Comparison of ENCODE assay signal across 1 cellular context in genomic region chr17:81991684-81992513, GRCh38.
TF ChIP-seq lines count a peak whose summit lies in the region.

No MANE protein-coding gene starts in this region.

TF ChIP-seq in HepG2, 621 proteins besides CTCF, POLR2A, EP300 and RAD21 (continued from another document and continues in another):
- TF ChIP-seq HOMEZ (CRISPR knock-in tag; IDR thresholded peaks at IDR 0.05; ENCODE audit: low read depth): peak; percentile 45; the same call in 1 of the 2 replicates
- TF ChIP-seq MIER2 (CRISPR knock-in tag; IDR thresholded peaks at IDR 0.05): peak; percentile 60; the same call in 1 of the 2 replicates
- peak; percentile 53 for TF ChIP-seq ADNP (CRISPR knock-in tag; IDR thresholded peaks at IDR 0.05)
- TF ChIP-seq ZFP36L2 (CRISPR knock-in tag; IDR thresholded peaks at IDR 0.05): peak; percentile 41
- TF ChIP-seq SKI (IDR thresholded peaks at IDR 0.05; ENCODE audit: partially characterized antibody): peak; percentile 99
- peak; percentile 53 for TF ChIP-seq CREB1 (IDR thresholded peaks at IDR 0.05)
- no peak for TF ChIP-seq CREB1 (CRISPR knock-in tag; IDR thresholded peaks at IDR 0.05)
- TF ChIP-seq ZNF781 (CRISPR knock-in tag; IDR thresholded peaks at IDR 0.05; ENCODE audit: borderline replicate concordance, not compliant biosample characterization): peak; percentile 86
- no peak for TF ChIP-seq CC2D1A (CRISPR knock-in tag; IDR thresholded peaks at IDR 0.05)
- peak; percentile 65; the same call in 1 of the 2 replicates for TF ChIP-seq TBP (CRISPR knock-in tag; IDR thresholded peaks at IDR 0.05)
- TF ChIP-seq HNF4A (CRISPR knock-in tag; IDR thresholded peaks at IDR 0.05): peak; percentile 61
- no peak; the same call in 1 of the 2 replicates for TF ChIP-seq GMEB1 (CRISPR knock-in tag; IDR thresholded peaks at IDR 0.05; ENCODE audit: borderline replicate concordance)
- peak; percentile 76 for TF ChIP-seq ZNF235 (CRISPR knock-in tag; IDR thresholded peaks at IDR 0.05; ENCODE audit: borderline replicate concordance)
- no peak; the same call in 1 of the 2 replicates for TF ChIP-seq ZNF234 (CRISPR knock-in tag; conservative IDR thresholded peaks at IDR 0.05)
- peak; percentile 89 for TF ChIP-seq AGO1 (IDR thresholded peaks at IDR 0.05; ENCODE audit: low read depth, low read length, poor library complexity, severe bottlenecking)
- peak; percentile 80 for TF ChIP-seq ZNF609 (CRISPR knock-in tag; IDR thresholded peaks at IDR 0.05; ENCODE audit: borderline replicate concordance)
- TF ChIP-seq ZSCAN5A (CRISPR knock-in tag; IDR thresholded peaks at IDR 0.05; ENCODE audit: borderline replicate concordance): peak; percentile 96
- TF ChIP-seq ZNF274 (CRISPR knock-in tag; IDR thresholded peaks at IDR 0.05): no peak
- TF ChIP-seq ZNF879 (CRISPR knock-in tag; IDR thresholded peaks at IDR 0.05): no peak
- TF ChIP-seq ZNF841 (CRISPR knock-in tag; IDR thresholded peaks at IDR 0.05; ENCODE audit: borderline replicate concordance): peak; percentile 66; the same call in 1 of the 2 replicates
- TF ChIP-seq HOXD1 (CRISPR knock-in tag; IDR thresholded peaks at IDR 0.05): peak; percentile 75; the same call in 1 of the 2 replicates
- TF ChIP-seq ZUFSP (CRISPR knock-in tag; IDR thresholded peaks at IDR 0.05; ENCODE audit: borderline replicate concordance): no peak
- TF ChIP-seq ZNF24 (IDR thresholded peaks at IDR 0.05): no peak
- TF ChIP-seq ZNF761 (CRISPR knock-in tag; conservative IDR thresholded peaks at IDR 0.05): peak; percentile 94; the same call in 1 of the 2 replicates
- peak; percentile 41; the same call in 1 of the 2 replicates for TF ChIP-seq ZBTB10 (CRISPR knock-in tag; IDR thresholded peaks at IDR 0.05; ENCODE audit: borderline replicate concordance)
- peak; percentile 89; the same call in 1 of the 2 replicates for TF ChIP-seq ZNF30 (CRISPR knock-in tag; IDR thresholded peaks at IDR 0.05)
- peak; percentile 85 for TF ChIP-seq SRSF4 (IDR thresholded peaks at IDR 0.05; ENCODE audit: low read depth, low read length, poor library complexity, severe bottlenecking)
- no peak for TF ChIP-seq ZNF660 (CRISPR knock-in tag; IDR thresholded peaks at IDR 0.05; ENCODE audit: borderline replicate concordance, low read depth)
- TF ChIP-seq PBX2 (CRISPR knock-in tag; IDR thresholded peaks at IDR 0.05): no peak
- peak; percentile 58; the same call in 1 of the 2 replicates for TF ChIP-seq CHD4 (IDR thresholded peaks at IDR 0.05; ENCODE audit: borderline replicate concordance, low read length)
- TF ChIP-seq RFXAP (CRISPR knock-in tag; IDR thresholded peaks at IDR 0.05; ENCODE audit: borderline replicate concordance): no peak; the same call in none of the 2 replicates
- TF ChIP-seq ZBTB7A (CRISPR knock-in tag; IDR thresholded peaks at IDR 0.05): peak; percentile 82
- TF ChIP-seq YEATS4 (CRISPR knock-in tag; IDR thresholded peaks at IDR 0.05; ENCODE audit: borderline replicate concordance): peak; percentile 89
- peak; percentile 86; the same call in 1 of the 2 replicates for TF ChIP-seq KDM3A (CRISPR knock-in tag; IDR thresholded peaks at IDR 0.05; ENCODE audit: low read depth)
- peak; percentile 66; the same call in 1 of the 2 replicates for TF ChIP-seq ZNF343 (CRISPR knock-in tag; IDR thresholded peaks at IDR 0.05)
- 0 out of 2 replicates have a peak, but pooled peaks have one; percentile 60 for TF ChIP-seq ZNF225 (CRISPR knock-in tag; IDR thresholded peaks at IDR 0.05)
- peak; percentile 14; the same call in 1 of the 2 replicates for TF ChIP-seq TBX2 (CRISPR knock-in tag; IDR thresholded peaks at IDR 0.05; ENCODE audit: borderline replicate concordance)
- TF ChIP-seq ZFP36 (IDR thresholded peaks at IDR 0.05; ENCODE audit: borderline replicate concordance, low read depth, low read length, partially characterized antibody): no peak
- peak; percentile 90 for TF ChIP-seq MXD1 (CRISPR knock-in tag; IDR thresholded peaks at IDR 0.05)
- TF ChIP-seq ZNF263 (CRISPR knock-in tag; IDR thresholded peaks at IDR 0.05): peak; percentile 75; the same call in 1 of the 2 replicates
- 0 out of 2 replicates have a peak, but pooled peaks have one; percentile 65 for TF ChIP-seq ZNF672 (CRISPR knock-in tag; IDR thresholded peaks at IDR 0.05)
- no peak for TF ChIP-seq TRIM22 (IDR thresholded peaks at IDR 0.05)
- TF ChIP-seq ZMYM2 (CRISPR knock-in tag; IDR thresholded peaks at IDR 0.05): 0 out of 2 replicates have a peak, but pooled peaks have one; percentile 61
- peak; percentile 84 for TF ChIP-seq TAF15 (IDR thresholded peaks at IDR 0.05; ENCODE audit: low read depth, low read length, poor library complexity, severe bottlenecking)
- TF ChIP-seq TCF12 (IDR thresholded peaks at IDR 0.05): no peak
- peak; percentile 51 for TF ChIP-seq TCF12 (CRISPR knock-in tag; IDR thresholded peaks at IDR 0.05)
- TF ChIP-seq PAX8 (CRISPR knock-in tag; IDR thresholded peaks at IDR 0.05; ENCODE audit: borderline replicate concordance): no peak
- no peak; the same call in 1 of the 2 replicates for TF ChIP-seq ZSCAN29 (CRISPR knock-in tag; conservative IDR thresholded peaks at IDR 0.05)
- TF ChIP-seq SRY (CRISPR knock-in tag; IDR thresholded peaks at IDR 0.05): peak; percentile 91
